ENCODE assay signal across 25 cellular contexts in genomic region chr18:74445585-74445984, GRCh38. TPM values are rescaled to one million over a fixed set of nuclear protein-coding genes. Genes with fewer than 3 reads are reported as not detected.
DNase-seq lines count a peak whose midpoint lies in the region; ATAC-seq and TF ChIP-seq lines count a peak whose summit lies in the region.
"Had no signal": no experiment of that assay in that cellular context is flagged by ENCODE, and none has a peak within 500 bp of the region (broad histone marks: within the 10 kb centered on the region; RNA-seq: fewer than 3 reads in every experiment).

No MANE protein-coding gene starts in this region.

- no peak overlapping the region for H3K4me3 Mint-ChIP-seq in type B pancreatic cell
- H3K4me3 Mint-ChIP-seq: CD14-positive monocyte; CD4-positive, alpha-beta T cell; CD8-positive, alpha-beta memory T cell had no signal

- H3K36me3 Mint-ChIP-seq in type B pancreatic cell: no peaks in the 10 kb centered on the region
- H3K36me3 Mint-ChIP-seq: CD14-positive monocyte; CD8-positive, alpha-beta memory T cell had no signal

- intact Hi-C loops in IMR-90 (cut with micrococcal nuclease): no loop called here

- dilution Hi-C loops in IMR-90 (cut with HindIII; ENCODE audit: low sequenced_read_pairs, unreplicated experiment): no loop called here

- H2BK15ac ChIP-seq in IMR-90 (ENCODE audit: low read depth, low read length): no peak overlapping the region

- H3K4me1 ChIP-seq in BLaER1 (peaks cover 71% of the 10 kb centered on the region), IMR-90 (ENCODE audit: control insufficient read depth, insufficient read depth, low read length) (no peaks in the 10 kb centered on the region)
- H3K4me1 ChIP-seq: A549 had no signal

- H2BK5ac ChIP-seq in IMR-90 (ENCODE audit: low read depth, low read length, poor library complexity, severe bottlenecking): no peak overlapping the region

- no peak overlapping the region for H3K56ac ChIP-seq in IMR-90 (ENCODE audit: extremely low read depth, insufficient read depth, low read length)

- no peak overlapping the region for H3K23ac ChIP-seq in IMR-90 (ENCODE audit: low read depth, low read length)

- in situ Hi-C loops in IMR-90 (cut with MboI; ENCODE audit: low sequenced_read_pairs): no loop called here

- H3K27me3 Mint-ChIP-seq in type B pancreatic cell: peaks cover 14% of the 10 kb centered on the region

- H3K9me1 ChIP-seq in IMR-90 (ENCODE audit: insufficient read depth, low read length): no peaks in the 10 kb centered on the region

- no peak overlapping the region for H3K18ac ChIP-seq in IMR-90 (ENCODE audit: low read depth, low read length)

- H3K27me3 ChIP-seq in BLaER1 (no peaks in the 10 kb centered on the region), IMR-90 (ENCODE audit: control insufficient read depth, insufficient read depth, low read length) (peaks cover 20% of the 10 kb centered on the region)

- no peaks in the 10 kb centered on the region for H3K9me3 Mint-ChIP-seq in type B pancreatic cell
- H3K9me3 Mint-ChIP-seq: CD4-positive, alpha-beta T cell; CD8-positive, alpha-beta memory T cell had no signal

- POLR2A ChIA-PET in IMR-90 (lab: Charles Lee; ENCODE audit: unreplicated experiment): no interaction called here

- H3K27ac Mint-ChIP-seq in type B pancreatic cell: no peak overlapping the region
- H3K27ac Mint-ChIP-seq: CD4-positive, alpha-beta T cell; CD8-positive, alpha-beta memory T cell had no signal

- H4K5ac ChIP-seq in IMR-90 (ENCODE audit: low read depth, low read length): no peak overlapping the region

- BruUV-seq in IMR-90 (replicated peaks; lab: Mats Ljungman, UMichigan): no TSS peak

- H3K9ac ChIP-seq in BLaER1 (peak overlapping the region; percentile 42; the same call in 1 of the 2 replicates), IMR-90 (ENCODE audit: low read depth, low read length) (no peak overlapping the region)

- TF ChIP-seq RAD21 in IMR-90 (IDR thresholded peaks at IDR 0.05; ENCODE audit: low read length): no peak

- H3K4me1 Mint-ChIP-seq in type B pancreatic cell (ENCODE audit: unreplicated experiment): peaks cover 4% of the 10 kb centered on the region
- H3K4me1 Mint-ChIP-seq: CD8-positive, alpha-beta memory T cell had no signal

- peak overlapping the region; percentile 41 for H2AFZ ChIP-seq in IMR-90 (replicated peaks; ENCODE audit: low read length, poor library complexity)

- H3K79me1 ChIP-seq in IMR-90 (ENCODE audit: low read depth in 1 of 2, low read length in 2 of 2): no peaks in the 10 kb centered on the region

- H3K27ac ChIP-seq in BLaER1: peak overlapping the region; percentile 56
- no peak overlapping the region for H3K27ac ChIP-seq in IMR-90 (ENCODE audit: insufficient read depth, low read length)
- H3K27ac ChIP-seq: A549 had no signal

- no peak for ATAC-seq in IMR-90 (ENCODE audit: low read depth)
- ATAC-seq: A549 had no signal

- no peak overlapping the region for H2BK120ac ChIP-seq in IMR-90 (ENCODE audit: low read depth, low read length)

- TF ChIP-seq POLR2A in IMR-90 (IDR thresholded peaks at IDR 0.05; ENCODE audit: low read depth, low read length): no peak

- no peak overlapping the region for H2BK20ac ChIP-seq in IMR-90 (ENCODE audit: low read depth, low read length)

- 15% methylated on average over 3 of the region's 14 CpGs; no CpG with 5 or more reads in 1 of the 2 experiments for WGBS in IMR-90 (ENCODE audit: extremely low coverage in 2 of 2, insufficient read length in 1 of 2), 2 experiments

- H3K4me2 ChIP-seq in BLaER1 (peak overlapping the region; percentile 49), IMR-90 (ENCODE audit: low read depth, low read length) (no peak overlapping the region)
- H3K4me2 ChIP-seq: A549 had no signal

- H3K4ac ChIP-seq in IMR-90 (ENCODE audit: low read depth, low read length): no peak overlapping the region

- DNase-seq in IMR-90: no peak
- peak; percentile 81 for DNase-seq in mesenteric fat pad (ENCODE audit: low spot score)
- peak; percentile 60 for DNase-seq in type B pancreatic cell (ENCODE audit: extremely low spot score, unreplicated experiment)
- DNase-seq in activated T-cell treated with anti-CD3 and anti-CD28 coated beads, Interleukin-2, amount 50 U/mL, for 1 hour: no peak
- DNase-seq in NCI-H748 treated with DMSO at 0.1 percent for 48 hours (lab: John Stamatoyannopoulos, UW): no peak
- DNase-seq in COLO829 (ENCODE audit: low spot score): no peak
- DNase-seq: 8988T; ACHN; AML-193; Calu3; CD4-positive, alpha-beta T cell; CD8-positive, alpha-beta memory T cell; COR-L47; DMS53; DMS79 treated with DMSO at 0.1 percent for 48 hours; GF-D8; GOT3; HCEC 1CT had no signal

- no peak overlapping the region for H2AK9ac ChIP-seq in IMR-90 (replicated peaks; ENCODE audit: low read depth, low read length, poor library complexity)

- TF ChIP-seq CTCF in IMR-90 (conservative IDR thresholded peaks at IDR 0.05; ENCODE audit: low read depth, low read length) (no peak), type B pancreatic cell (conservative IDR thresholded peaks at IDR 0.05) (no peak)

- H4K20me1 ChIP-seq in BLaER1 (peaks cover 73% of the 10 kb centered on the region), IMR-90 (ENCODE audit: insufficient read depth, low read length) (no peaks in the 10 kb centered on the region)

- no peak overlapping the region for H3K14ac ChIP-seq in IMR-90 (replicated peaks; ENCODE audit: low read depth, low read length)

- peaks cover 98% of the 10 kb centered on the region for H3K36me3 ChIP-seq in BLaER1
- H3K36me3 ChIP-seq in IMR-90 (ENCODE audit: control insufficient read depth, insufficient read depth, low read length): no peaks in the 10 kb centered on the region

- H3K9me3 ChIP-seq in BLaER1 (no peaks in the 10 kb centered on the region), IMR-90 (ENCODE audit: control insufficient read depth, insufficient read depth, low read length) (no peaks in the 10 kb centered on the region)
- H3K9me3 ChIP-seq: A549 had no signal

- no peak overlapping the region for H4K91ac ChIP-seq in IMR-90 (ENCODE audit: insufficient read depth, low read depth, low read length)

- H3K4me3 ChIP-seq in BLaER1: no peak overlapping the region
- no peak overlapping the region for H3K4me3 ChIP-seq in IMR-90 (ENCODE audit: insufficient read depth, low read depth, low read length)
- H3K4me3 ChIP-seq: A549 had no signal

- CTCF ChIA-PET in IMR-90 (lab: Yijun Ruan, JAX): no interaction called here

- no peak overlapping the region for H4K8ac ChIP-seq in IMR-90 (ENCODE audit: low read depth in 2 of 2, low read length in 2 of 2)

- no peak overlapping the region for H2AK5ac ChIP-seq in IMR-90 (ENCODE audit: low read depth, low read length)

TF ChIP-seq in IMR-90, 13 proteins besides CTCF, POLR2A, EP300 and RAD21:
- TF ChIP-seq SMC3 (IDR thresholded peaks at IDR 0.05; ENCODE audit: low read depth, low read length) (no peak), MAFK (IDR thresholded peaks at IDR 0.05; ENCODE audit: low read depth, low read length) (no peak), FOS (IDR thresholded peaks at IDR 0.05; ENCODE audit: low read depth, low read length) (no peak), CHD1 (IDR thresholded peaks at IDR 0.05; ENCODE audit: low read depth, low read length) (no peak), MXI1 (IDR thresholded peaks at IDR 0.05; ENCODE audit: borderline replicate concordance, low read depth, low read length) (no peak), BHLHE40 (IDR thresholded peaks at IDR 0.05; ENCODE audit: low read depth, low read length) (no peak), CEBPB (IDR thresholded peaks at IDR 0.05; ENCODE audit: low read depth, low read length) (no peak), RFX5 (IDR thresholded peaks at IDR 0.05; ENCODE audit: low read depth, low read length) (no peak), RCOR1 (IDR thresholded peaks at IDR 0.05; ENCODE audit: insufficient replicate concordance, low read length) (no peak), MAZ (IDR thresholded peaks at IDR 0.05; ENCODE audit: borderline replicate concordance, low read depth, low read length) (no peak), USF2 (IDR thresholded peaks at IDR 0.05; ENCODE audit: low read depth, low read length) (no peak)
- TF ChIP-seq, protein P1, sequence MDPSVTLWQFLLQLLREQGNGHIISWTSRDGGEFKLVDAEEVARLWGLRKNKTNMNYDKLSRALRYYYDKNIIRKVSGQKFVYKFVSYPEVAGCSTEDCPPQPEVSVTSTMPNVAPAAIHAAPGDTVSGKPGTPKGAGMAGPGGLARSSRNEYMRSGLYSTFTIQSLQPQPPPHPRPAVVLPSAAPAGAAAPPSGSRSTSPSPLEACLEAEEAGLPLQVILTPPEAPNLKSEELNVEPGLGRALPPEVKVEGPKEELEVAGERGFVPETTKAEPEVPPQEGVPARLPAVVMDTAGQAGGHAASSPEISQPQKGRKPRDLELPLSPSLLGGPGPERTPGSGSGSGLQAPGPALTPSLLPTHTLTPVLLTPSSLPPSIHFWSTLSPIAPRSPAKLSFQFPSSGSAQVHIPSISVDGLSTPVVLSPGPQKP (IDR thresholded peaks at IDR 0.05; ENCODE audit: borderline replicate concordance, low read depth, low read length): no peak

RNA-seq across cellular contexts. Expression of gene DIPK1C, which starts 11.5 kb away (rescaled TPM):
- total RNA-seq in IMR-90 (2012; rRNA removed): not detected in 2 replicates
- polyA plus RNA-seq in IMR-90 (2012; rRNA removed): not detected in 2 replicates
- polyA plus RNA-seq in IMR-90 (2012; cell fraction: cytosol; rRNA removed): not detected in 2 replicates
- polyA plus RNA-seq in IMR-90 (2012; cell fraction: nucleus; rRNA removed; ENCODE audit: low replicate concordance): not detected in 2 replicates
- not detected for total RNA-seq in mesenteric fat pad
- 0.26 and 0.36 TPM in 2 replicates for total RNA-seq in type B pancreatic cell (ENCODE audit: low replicate concordance)
- total RNA-seq: Calu3; CD4-positive, alpha-beta T cell; CD8-positive, alpha-beta memory T cell; Daoy; G401; H7 had no signal
- polyA plus RNA-seq: A549; BJ; CD14-positive monocyte; CD8-positive, alpha-beta memory T cell had no signal

RNA-seq across cellular contexts. Expression of gene CNDP2, which starts 50.6 kb away (rescaled TPM):
- total RNA-seq in IMR-90 (2012; rRNA removed) (52.0 and 52.2 TPM in 2 replicates), mesenteric fat pad (164 TPM), type B pancreatic cell (ENCODE audit: low replicate concordance) (197 and 248 TPM in 2 replicates)
- 59.7 and 67.9 TPM in 2 replicates for polyA plus RNA-seq in IMR-90 (2012; rRNA removed)
- 32.4 and 58.7 TPM in 2 replicates for polyA plus RNA-seq in IMR-90 (2012; cell fraction: cytosol; rRNA removed)
- polyA plus RNA-seq in IMR-90 (2012; cell fraction: nucleus; rRNA removed; ENCODE audit: low replicate concordance): 30.9 and 48.2 TPM in 2 replicates

Comparison
In these comparisons a context has a peak if more than half of its experiments do, and no peak if none do; other contexts are left out.
1. DNase-seq: peak in mesenteric fat pad (single experiment) and type B pancreatic cell (single experiment); none in IMR-90 (single experiment), activated T-cell treated with anti-CD3 and anti-CD28 coated beads, Interleukin-2, amount 50 U/mL, for 1 hour (single experiment), NCI-H748 treated with DMSO at 0.1 percent for 48 hours (single experiment) and COLO829 (single experiment).